ENCODE assay signal across 10 cellular contexts in the genomic region with DNA sequence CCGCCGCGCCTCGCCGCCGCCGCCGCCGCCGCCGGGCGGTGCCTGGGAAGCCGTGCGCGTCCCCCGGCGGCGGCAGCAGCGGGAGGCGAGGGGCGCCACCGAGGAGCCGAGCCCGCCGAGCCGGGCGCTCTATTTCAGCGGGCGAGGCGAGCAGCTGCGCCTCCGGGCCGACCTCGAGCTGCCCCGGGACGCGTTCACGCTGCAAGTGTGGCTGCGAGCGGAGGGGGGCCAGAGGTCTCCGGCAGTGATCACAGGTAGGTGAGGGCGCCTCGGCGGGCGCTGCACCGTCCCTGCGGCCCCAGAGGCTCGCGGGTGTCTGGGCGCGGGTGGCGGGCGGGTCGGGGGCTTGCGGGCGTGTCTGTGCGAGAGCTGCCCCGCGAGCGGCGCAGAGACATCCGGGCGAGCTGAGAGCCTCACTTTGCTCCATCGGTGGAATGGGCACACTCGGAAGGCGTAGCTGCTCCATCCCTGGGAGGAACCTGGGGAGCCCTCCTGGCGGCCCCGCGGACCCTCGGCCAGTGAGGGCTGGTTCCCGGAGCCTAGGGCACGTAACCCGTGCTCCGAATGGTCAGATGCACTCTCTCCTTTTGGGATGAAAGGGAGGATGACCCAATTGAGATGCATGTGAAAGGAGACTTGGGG. TPM values are rescaled to one million over a fixed set of nuclear protein-coding genes. Genes with fewer than 3 reads are reported as not detected.
DNase-seq lines count a peak whose midpoint lies in the region; ATAC-seq, FAIRE-seq and TF ChIP-seq lines count a peak whose summit lies in the region.
"Had no signal": no experiment of that assay in that cellular context is flagged by ENCODE, and none has a peak within 500 bp of the region (broad histone marks: within the 10 kb centered on the region; RNA-seq: fewer than 3 reads in every experiment).

No MANE protein-coding gene starts in this region.

- H3K9me3 ChIP-seq in breast epithelium: no peaks in the 10 kb centered on the region
- no peaks in the 10 kb centered on the region for H3K9me3 ChIP-seq in thoracic aorta

- peaks cover 0 to 4% of the 10 kb centered on the region in 2 donors for H3K27me3 ChIP-seq in breast epithelium
- no peaks in the 10 kb centered on the region for H3K27me3 ChIP-seq in kidney epithelial cell (ENCODE audit: control insufficient read depth, insufficient read depth, low read length)
- H3K27me3 ChIP-seq in thoracic aorta (replicated peaks; ENCODE audit: insufficient read depth): no peaks in the 10 kb centered on the region

- TF ChIP-seq CTCF in breast epithelium (IDR thresholded peaks at IDR 0.05): no peak
- TF ChIP-seq CTCF in kidney epithelial cell (IDR thresholded peaks at IDR 0.05; ENCODE audit: insufficient read depth, low read length, poor library complexity, severe bottlenecking): no peak
- TF ChIP-seq CTCF in thoracic aorta (IDR thresholded peaks at IDR 0.05): no peak

- H3K4me3 ChIP-seq in breast epithelium: peak overlapping the region; percentile 52 to 78 (median 58)
- H3K4me3 ChIP-seq in kidney epithelial cell (ENCODE audit: low read depth, low read length): peak overlapping the region; percentile 57
- H3K4me3 ChIP-seq in thoracic aorta: peak overlapping the region; percentile 81

- peak overlapping the region; percentile 66 to 73 for H3K27ac ChIP-seq in breast epithelium
- peak overlapping the region; percentile 84 to 86 for H3K27ac ChIP-seq in thoracic aorta

- H3K4me1 ChIP-seq in breast epithelium (no peaks in the 10 kb centered on the region), thoracic aorta (ENCODE audit: control insufficient read depth in 1 of 2, low read depth in 2 of 2) (peaks cover 0 to 27% of the 10 kb centered on the region in 2 donors)

- intact Hi-C loops in breast epithelium (cut with DNase I; ENCODE audit: low total_unique reads): no loop called here

- TF ChIP-seq POLR2A in breast epithelium (IDR thresholded peaks at IDR 0.05): no peak
- TF ChIP-seq POLR2A in H54 (IDR thresholded peaks at IDR 0.05; ENCODE audit: low read depth, low read length): no peak

- no peak for ATAC-seq in thoracic aorta (ENCODE audit: insufficient number of reproducible peaks, low FRiP score, low read depth)

- no peaks in the 10 kb centered on the region for H3K36me3 ChIP-seq in breast epithelium
- no peaks in the 10 kb centered on the region for H3K36me3 ChIP-seq in kidney epithelial cell (ENCODE audit: control insufficient read depth, insufficient read depth, low read length)
- no peaks in the 10 kb centered on the region for H3K36me3 ChIP-seq in thoracic aorta

- no peak for FAIRE-seq in H54 (lab: Jason Lieb, UNC)

- DNase-seq in NCI-H1417 (lab: John Stamatoyannopoulos, UW): peak; percentile 3 to 63 (median 57)
- no peak for DNase-seq in NCI-H1417 treated with DMSO at 0.1 percent for 48 hours (lab: John Stamatoyannopoulos, UW)
- DNase-seq in breast epithelium (ENCODE audit: low spot score in 2 of 2): no peak
- no peak for DNase-seq in kidney epithelial cell (ENCODE audit: low read depth)
- no peak for DNase-seq in thoracic aorta (ENCODE audit: low spot score)
- DNase-seq in NCI-H1092 treated with DMSO at 0.1 percent for 48 hours (lab: John Stamatoyannopoulos, UW): no peak
- DNase-seq in H54 (ENCODE audit: insufficient read length, low spot score): no peak
- DNase-seq in MV-4-11 (lab: John Stamatoyannopoulos, UW): no peak

RNA-seq across cellular contexts. Expression of gene PAPPA, which starts 0.9 kb away (rescaled TPM):
- 1 to 10 TPM; 2.6 to 3.4 (median 3.4) TPM for total RNA-seq in breast epithelium
- total RNA-seq in kidney epithelial cell: 15.4 and 15.5 TPM in 2 replicates
- 10 to 100 TPM in 1 of 2 donors, 1 to 10 TPM in 1; 7.4 to 17.4 TPM for total RNA-seq in thoracic aorta
- total RNA-seq: B cell; T-helper 1 cell treated with Interleukin-12 subunit alpha and Interleukin-12 subunit beta and Interleukin-4 antibody, amounts not matched to agents 30 ng/mL and 1 ng/mL, for 36 hours had no signal

Comparison
In these comparisons a context has a peak if more than half of its experiments do, and no peak if none do; other contexts are left out.
1. DNase-seq: peak in NCI-H1417 (3 of 3); none in NCI-H1417 treated with DMSO at 0.1 percent for 48 hours (single experiment), breast epithelium (0 of 2), kidney epithelial cell (single experiment), thoracic aorta (single experiment), NCI-H1092 treated with DMSO at 0.1 percent for 48 hours (single experiment), H54 (single experiment) and MV-4-11 (single experiment).
2. Peak in every context shown above with its lines, with median percentiles within 50 percentile points of each other: H3K4me3 ChIP-seq.